In genomic region chr13:77832339-77833100, GRCh38 we compare ENCODE assay signal across 16 cellular contexts.
DNase-seq lines count a peak whose midpoint lies in the region; ATAC-seq, FAIRE-seq and TF ChIP-seq lines count a peak whose summit lies in the region.
"Had no signal": no experiment of that assay in that cellular context is flagged by ENCODE, and none has a peak within 500 bp of the region (broad histone marks: within the 10 kb centered on the region; RNA-seq: fewer than 3 reads in every experiment).

No MANE protein-coding gene starts in this region.

- WGBS in right lobe of liver (ENCODE audit: insufficient coverage, low coverage, low lambda C conversion rate, missing lambda C conversion rate) = 55% methylated on average over 2 of the region's 2 CpGs
- 3% methylated on average over 2 of the region's 2 CpGs for WGBS in HepG2 (ENCODE audit: low lambda C conversion rate)

- no peak for TF ChIP-seq EP300 in HepG2 (IDR thresholded peaks at IDR 0.05; ENCODE audit: low read depth in 2 of 2, low read length in 2 of 2)
- TF ChIP-seq EP300 in HepG2 (CRISPR knock-in tag; IDR thresholded peaks at IDR 0.05; ENCODE audit: borderline replicate concordance) = no peak

- no peak overlapping the region for H3K9ac ChIP-seq in HepG2 (ENCODE audit: insufficient read depth, low read depth, low read length)

- no peak for FAIRE-seq in HepG2 (lab: Jason Lieb, UNC)
- FAIRE-seq: A549, small intestine had no signal

- POLR2A ChIA-PET in HepG2 (lab: Yijun Ruan, JAX) = no interaction called here

- peak; percentile 43 to 68 (median 56) for ATAC-seq in right lobe of liver
- ATAC-seq in HepG2 = no peak
- ATAC-seq in lower lobe of right lung = peak; percentile 64 to 65
- no peak for ATAC-seq in HG03175 (IDR thresholded peaks at IDR 0.05; ENCODE audit: unreplicated experiment)
- ATAC-seq in GM21526 (IDR thresholded peaks at IDR 0.05; ENCODE audit: low FRiP score, unreplicated experiment) = no peak
- ATAC-seq: A549 had no signal

- H3K36me3 ChIP-seq in right lobe of liver = no peaks in the 10 kb centered on the region
- H3K36me3 ChIP-seq in HepG2 (replicated peaks in 1 of 2; ENCODE audit: control insufficient read depth in 1 of 2, insufficient read depth in 2 of 2, low read length in 2 of 2) = no peaks in the 10 kb centered on the region
- no peaks in the 10 kb centered on the region for H3K36me3 ChIP-seq in lower lobe of right lung

- TF ChIP-seq CTCF in right lobe of liver (IDR thresholded peaks at IDR 0.05) (no peak), HepG2 (CRISPR knock-in tag; IDR thresholded peaks at IDR 0.05) (no peak), dorsolateral prefrontal cortex (IDR thresholded peaks at IDR 0.05 in 54 of 56, conservative IDR thresholded peaks at IDR 0.05 in 2 of 56; ENCODE audit: low read depth in 1 of 56, partially characterized antibody in 56 of 56) (no peak), lower lobe of right lung (IDR thresholded peaks at IDR 0.05) (no peak)

- CTCF ChIA-PET in HepG2 (lab: Yijun Ruan, JAX; ENCODE audit: low intra/inter-chr PET ratio, low total read pairs) = no interaction called here

- H2AFZ ChIP-seq in HepG2 (ENCODE audit: low read length) = no peak overlapping the region

- H3K4me1 ChIP-seq in right lobe of liver = no peaks in the 10 kb centered on the region
- no peaks in the 10 kb centered on the region for H3K4me1 ChIP-seq in HepG2 (ENCODE audit: insufficient read depth, low read length)
- H3K4me1 ChIP-seq in lower lobe of right lung = peaks cover 15% of the 10 kb centered on the region
- H3K4me1 ChIP-seq: A549 had no signal

- H3K27me3 ChIP-seq in right lobe of liver (no peaks in the 10 kb centered on the region), HepG2 (ENCODE audit: control insufficient read depth in 1 of 2, insufficient read depth in 2 of 2, low read length in 2 of 2) (no peaks in the 10 kb centered on the region), dorsolateral prefrontal cortex (no peaks in the 10 kb centered on the region), lower lobe of right lung (ENCODE audit: low read depth) (no peaks in the 10 kb centered on the region)

- H3K4me2 ChIP-seq in HepG2 (ENCODE audit: low read depth, low read length) = no peak overlapping the region
- H3K4me2 ChIP-seq: A549 had no signal

- BruUV-seq in HepG2 (replicated peaks; lab: Mats Ljungman, UMichigan) = no TSS peak

- DNase-seq in right lobe of liver = no peak
- no peak for DNase-seq in HepG2 (ENCODE audit: low spot score)
- no peak for DNase-seq in dorsolateral prefrontal cortex
- DNase-seq in lower lobe of right lung = no peak
- no peak for DNase-seq in SW480 (ENCODE audit: low spot score)
- no peak for DNase-seq in OCI-M2 (lab: John Stamatoyannopoulos, UW; ENCODE audit: unreplicated experiment)
- DNase-seq: activated CD4-positive, CD25-positive, alpha-beta regulatory T cell treated with anti-CD3 and anti-CD28 coated beads, Interleukin-2, amount 50 U/mL, for 72 hours; activated T-cell treated with anti-CD3 and anti-CD28 coated beads, Interleukin-2, amount 50 U/mL, for 24 hours; aorta; MM.1S; NCI-H526; SHP77 treated with DMSO at 0.1 percent for 48 hours had no signal

- intact Hi-C loops in right lobe of liver (cut with DNase I) (no loop called here), HepG2 (cut with micrococcal nuclease; ENCODE audit: unreplicated experiment) (no loop called here), dorsolateral prefrontal cortex (cut with DNase I) (no loop called here), lower lobe of right lung (cut with DNase I) (no loop called here)

- TF ChIP-seq POLR2A in right lobe of liver (IDR thresholded peaks at IDR 0.05) (no peak), HepG2 (IDR thresholded peaks at IDR 0.05; ENCODE audit: insufficient read depth in 1 of 2, low read depth in 2 of 2, low read length in 2 of 2) (no peak)

- TF ChIP-seq RAD21 in HepG2 (CRISPR knock-in tag; IDR thresholded peaks at IDR 0.05) = no peak

- H3K27ac ChIP-seq in right lobe of liver (peak overlapping the region in 1 of 3 donors; percentile 21), HepG2 (ENCODE audit: extremely low read length, insufficient read depth, low read length) (no peak overlapping the region), dorsolateral prefrontal cortex (peak overlapping the region in 51 of 59 donors; percentile 5 to 80 (median 58)), lower lobe of right lung (no peak overlapping the region)
- H3K27ac ChIP-seq: A549 had no signal

- in situ Hi-C loops in HepG2 (cut with HindIII; ENCODE audit: extremely low pct_ligation_motif_present, low pct_unique_long_range_greater_than_20kb) = no loop called here

- H4K20me1 ChIP-seq in HepG2 (ENCODE audit: insufficient read depth, low read length) = no peaks in the 10 kb centered on the region

- no peaks in the 10 kb centered on the region for H3K79me2 ChIP-seq in HepG2 (ENCODE audit: insufficient read depth, low read length)

- H3K9me3 ChIP-seq in right lobe of liver (no peaks in the 10 kb centered on the region), HepG2 (ENCODE audit: low read length) (no peaks in the 10 kb centered on the region; the same call in 1 of the 2 replicates), lower lobe of right lung (no peaks in the 10 kb centered on the region)
- H3K9me3 ChIP-seq: A549 had no signal

- H3K4me3 ChIP-seq in right lobe of liver (no peak overlapping the region), HepG2 (replicated peaks in 1 of 3; ENCODE audit: insufficient read depth in 1 of 3, low read depth in 2 of 3, low read length in 3 of 3) (no peak overlapping the region), dorsolateral prefrontal cortex (peak overlapping the region in 5 of 59 donors; percentile 1 to 9 (median 4)), lower lobe of right lung (no peak overlapping the region)
- H3K4me3 ChIP-seq: A549 had no signal

TF ChIP-seq in HepG2, 621 proteins besides CTCF, POLR2A, EP300 and RAD21:
- TF ChIP-seq ZNF382 (CRISPR knock-in tag; IDR thresholded peaks at IDR 0.05; ENCODE audit: borderline replicate concordance) (no peak), ZNF431 (CRISPR knock-in tag; IDR thresholded peaks at IDR 0.05; ENCODE audit: borderline replicate concordance, low read depth) (no peak), ZNF704 (CRISPR knock-in tag; IDR thresholded peaks at IDR 0.05; ENCODE audit: borderline replicate concordance) (no peak)

Comparison
In these comparisons a context has a peak if more than half of its experiments do, and no peak if none do; other contexts are left out.
1. ATAC-seq: peak in right lobe of liver (4 of 4) and lower lobe of right lung (2 of 2); none in HepG2 (single experiment), HG03175 (single experiment) and GM21526 (single experiment).
2. H3K27ac ChIP-seq: peak in dorsolateral prefrontal cortex (51 of 59); none in HepG2 (single experiment) and lower lobe of right lung (single experiment).